9 cellular contexts compared by ENCODE assay signal in genomic region chr19:43667524-43668405, GRCh38. TPM values are rescaled to one million over a fixed set of nuclear protein-coding genes. Genes with fewer than 3 reads are reported as not detected.
A peak's percentile ranks its signal among the peaks of the same experiment; 100 is the strongest.
DNase-seq lines count a peak whose midpoint lies in the region; ATAC-seq, FAIRE-seq and TF ChIP-seq lines count a peak whose summit lies in the region.
"Had no signal": no experiment of that assay in that cellular context is flagged by ENCODE, and none has a peak within 500 bp of the region (broad histone marks: within the 10 kb centered on the region; RNA-seq: fewer than 3 reads in every experiment).

No MANE protein-coding gene starts in this region.

- H3K9me3 Mint-ChIP-seq in Calu3 (ENCODE audit: low read depth, unreplicated experiment) = peaks cover 3% of the 10 kb centered on the region
- no peaks in the 10 kb centered on the region for H3K9me3 Mint-ChIP-seq in central memory CD8-positive, alpha-beta T cell

- H3K27me3 Mint-ChIP-seq in Calu3 (ENCODE audit: unreplicated experiment) = no peaks in the 10 kb centered on the region
- H3K27me3 Mint-ChIP-seq in central memory CD8-positive, alpha-beta T cell = no peaks in the 10 kb centered on the region

- H3K27me3 ChIP-seq in lower lobe of right lung (ENCODE audit: low read depth) = no peaks in the 10 kb centered on the region
- H3K27me3 ChIP-seq in upper lobe of right lung = no peaks in the 10 kb centered on the region

- peak overlapping the region; percentile 50 for H3K4me3 ChIP-seq in lower lobe of right lung
- peak overlapping the region; percentile 40 for H3K4me3 ChIP-seq in upper lobe of right lung

- H3K27ac Mint-ChIP-seq in Calu3 (ENCODE audit: unreplicated experiment) = peak overlapping the region; percentile 72
- H3K27ac Mint-ChIP-seq in central memory CD8-positive, alpha-beta T cell (ENCODE audit: low read depth) = peak overlapping the region; percentile 93

- H3K4me3 Mint-ChIP-seq in Calu3 (ENCODE audit: low read depth, unreplicated experiment) = peak overlapping the region; percentile 99
- H3K4me3 Mint-ChIP-seq in central memory CD8-positive, alpha-beta T cell = peak overlapping the region; percentile 83

- peaks cover 49% of the 10 kb centered on the region for H3K4me1 ChIP-seq in lower lobe of right lung
- H3K4me1 ChIP-seq in upper lobe of right lung = peaks cover 29% of the 10 kb centered on the region

- H3K9me3 ChIP-seq in lower lobe of right lung (no peaks in the 10 kb centered on the region), upper lobe of right lung (no peaks in the 10 kb centered on the region)

- DNase-seq in Calu3 = no peak
- DNase-seq in NCI-H146 treated with DMSO at 0.1 percent for 48 hours (lab: John Stamatoyannopoulos, UW; ENCODE audit: unreplicated experiment) = peak; percentile 49
- DNase-seq in central memory CD8-positive, alpha-beta T cell (ENCODE audit: low spot score in 2 of 2) = no peak
- peak; percentile 57 for DNase-seq in lower lobe of right lung
- DNase-seq in upper lobe of right lung = peak; percentile 70
- no peak for DNase-seq in D721Med (ENCODE audit: insufficient read length, low spot score)

- H3K36me3 Mint-ChIP-seq in Calu3 (ENCODE audit: insufficient read depth, unreplicated experiment) = peaks cover 56% of the 10 kb centered on the region
- H3K36me3 Mint-ChIP-seq in central memory CD8-positive, alpha-beta T cell (ENCODE audit: insufficient read depth) = peaks cover 8% of the 10 kb centered on the region

- TF ChIP-seq CTCF in Calu3 (IDR thresholded peaks at IDR 0.05; ENCODE audit: unreplicated experiment) (no peak), lower lobe of right lung (IDR thresholded peaks at IDR 0.05) (no peak), upper lobe of right lung (IDR thresholded peaks at IDR 0.05) (no peak), D721Med (IDR thresholded peaks at IDR 0.05; ENCODE audit: insufficient read depth, missing control alignments) (no peak)

- peaks cover 23% of the 10 kb centered on the region for H3K4me1 Mint-ChIP-seq in Calu3 (ENCODE audit: low read depth, unreplicated experiment)
- H3K4me1 Mint-ChIP-seq in central memory CD8-positive, alpha-beta T cell = peaks cover 49% of the 10 kb centered on the region

- H3K27ac ChIP-seq in lower lobe of right lung (peak overlapping the region; percentile 3), upper lobe of right lung (no peak overlapping the region)

- FAIRE-seq in D721Med (lab: Jason Lieb, UNC) = no peak

- H3K36me3 ChIP-seq in lower lobe of right lung (peaks cover 42% of the 10 kb centered on the region), upper lobe of right lung (peaks cover 28% of the 10 kb centered on the region)

- CTCF ChIA-PET in Calu3 (lab: Charles Lee) = interaction anchor here (0.5 to 2.7 kb wide), 24 partner anchors 9 to 1891 kb away, joined by 3 to 31 read pairs (median 4); partner anchors contain the start of genes IRGQ, ZNF221 and ZNF576

- ATAC-seq in central memory CD8-positive, alpha-beta T cell (replicated peaks; ENCODE audit: extremely low read depth, poor library complexity, severe bottlenecking) = no peak
- no peak for ATAC-seq in lower lobe of right lung
- no peak for ATAC-seq in upper lobe of right lung
- ATAC-seq in GM21717 (IDR thresholded peaks at IDR 0.05; ENCODE audit: unreplicated experiment) = no peak
- ATAC-seq in GM21390 (IDR thresholded peaks at IDR 0.05; ENCODE audit: unreplicated experiment) = no peak

- BruUV-seq in Calu3 (replicated peaks; lab: Mats Ljungman, UMichigan) = no TSS peak

- intact Hi-C loops in Calu3 (cut with micrococcal nuclease; ENCODE audit: unreplicated experiment) (loop anchor here (2.0 to 5.0 kb wide), 2 partner anchors 33 to 55 kb away; no protein-coding TSS in a partner anchor), lower lobe of right lung (cut with DNase I) (no loop called here), upper lobe of right lung (cut with DNase I) (no loop called here)

RNA-seq across cellular contexts. Expression of gene PLAUR, which starts 2.2 kb away (rescaled TPM):
- total RNA-seq in Calu3 (2022) = 78.2 and 147 TPM in 2 replicates
- total RNA-seq in lower lobe of right lung = 96.2 TPM
- total RNA-seq in upper lobe of right lung = 97.2 TPM

RNA-seq across cellular contexts. Expression of gene CADM4, which starts 28.1 kb away (rescaled TPM):
- 14.5 and 17.5 TPM in 2 replicates for total RNA-seq in Calu3 (2022)
- 8.1 TPM for total RNA-seq in lower lobe of right lung
- 8.7 TPM for total RNA-seq in upper lobe of right lung

RNA-seq across cellular contexts. Expression of gene IRGC, which starts 48.1 kb away (rescaled TPM):
- total RNA-seq in Calu3 (2022) = not detected in 2 replicates
- total RNA-seq in lower lobe of right lung = not detected
- not detected for total RNA-seq in upper lobe of right lung
- total RNA-seq: M059J had no signal

RNA-seq across cellular contexts. Expression of gene ZNF428, which starts 48.3 kb away (rescaled TPM):
- total RNA-seq in Calu3 (2022) (32.8 and 33.2 TPM in 2 replicates), lower lobe of right lung (29.6 TPM), upper lobe of right lung (27.1 TPM)

RNA-seq across cellular contexts. Expression of gene SRRM5, which starts 55.9 kb away (rescaled TPM):
- total RNA-seq in Calu3 (2022) (1.9 and 2.0 TPM in 2 replicates), lower lobe of right lung (0.24 TPM), upper lobe of right lung (0.29 TPM)

Comparison
In these comparisons a context has a peak if more than half of its experiments do, and no peak if none do; other contexts are left out.
1. DNase-seq: peak in NCI-H146 treated with DMSO at 0.1 percent for 48 hours (single experiment), lower lobe of right lung (single experiment) and upper lobe of right lung (single experiment); none in Calu3 (single experiment), central memory CD8-positive, alpha-beta T cell (0 of 2) and D721Med (single experiment).